Comparison of ENCODE assay signal across 1 cellular context in the genomic region with DNA sequence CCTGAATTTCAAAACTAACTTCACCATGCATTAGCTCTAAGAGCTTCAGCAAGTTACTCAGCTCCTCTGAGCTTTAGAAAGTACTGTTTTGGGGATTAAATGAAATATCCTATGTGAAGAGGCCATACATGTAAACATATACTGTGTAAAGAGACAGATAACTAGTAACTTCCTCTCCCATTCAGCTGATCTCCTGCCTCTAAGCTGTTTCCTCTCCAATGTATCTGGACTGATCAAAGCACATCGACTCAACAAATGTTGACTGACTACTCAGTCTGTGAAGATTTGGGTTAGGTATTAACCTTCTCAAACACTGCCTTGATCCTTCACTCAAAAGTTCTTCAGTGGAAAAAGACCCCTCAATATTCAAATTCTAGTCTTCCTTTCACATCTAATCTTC.
A peak's percentile ranks its signal among the peaks of the same experiment; 100 is the strongest.
TF ChIP-seq lines count a peak whose summit lies in the region.

No MANE protein-coding gene starts in this region.

TF ChIP-seq in HepG2, 621 proteins besides CTCF, POLR2A, EP300 and RAD21 (continued from another document):
- TF ChIP-seq SOX13 (IDR thresholded peaks at IDR 0.05), result no peak
- TF ChIP-seq SOX13 (CRISPR knock-in tag; conservative IDR thresholded peaks at IDR 0.05 in 1 of 2, IDR thresholded peaks at IDR 0.05 in 1 of 2), result peak in 1 of 2 experiments; percentile 32; a peak in 1 of 4 replicates
- TF ChIP-seq, protein P1, sequence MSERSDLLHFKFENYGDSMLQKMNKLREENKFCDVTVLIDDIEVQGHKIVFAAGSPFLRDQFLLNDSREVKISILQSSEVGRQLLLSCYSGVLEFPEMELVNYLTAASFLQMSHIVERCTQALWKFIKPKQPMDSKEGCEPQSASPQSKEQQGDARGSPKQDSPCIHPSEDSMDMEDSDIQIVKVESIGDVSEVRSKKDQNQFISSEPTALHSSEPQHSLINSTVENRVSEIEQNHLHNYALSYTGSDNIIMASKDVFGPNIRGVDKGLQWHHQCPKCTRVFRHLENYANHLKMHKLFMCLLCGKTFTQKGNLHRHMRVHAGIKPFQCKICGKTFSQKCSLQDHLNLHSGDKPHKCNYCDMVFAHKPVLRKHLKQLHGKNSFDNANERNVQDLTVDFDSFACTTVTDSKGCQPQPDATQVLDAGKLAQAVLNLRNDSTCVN (CRISPR knock-in tag; IDR thresholded peaks at IDR 0.05; ENCODE audit: borderline replicate concordance), result no peak
- 0 out of 2 replicates have a peak, but pooled peaks have one; percentile 23 for TF ChIP-seq GATAD2A (CRISPR knock-in tag; IDR thresholded peaks at IDR 0.05)
- TF ChIP-seq PITX1 (CRISPR knock-in tag; IDR thresholded peaks at IDR 0.05), result peak; percentile 91
- no peak for TF ChIP-seq MAFG (CRISPR knock-in tag; IDR thresholded peaks at IDR 0.05)
- TF ChIP-seq SALL1 (CRISPR knock-in tag; IDR thresholded peaks at IDR 0.05), result peak; percentile 22; the same call in 1 of the 2 replicates
- TF ChIP-seq HDAC2 (CRISPR knock-in tag; IDR thresholded peaks at IDR 0.05), result peak; percentile 47; the same call in 1 of the 2 replicates
- TF ChIP-seq RBM22 (optimal IDR thresholded peaks at IDR 0.05; ENCODE audit: low read length), result no peak
- no peak for TF ChIP-seq PHF21A (CRISPR knock-in tag; IDR thresholded peaks at IDR 0.05)
- no peak for TF ChIP-seq MTF2 (CRISPR knock-in tag; IDR thresholded peaks at IDR 0.05; ENCODE audit: borderline replicate concordance)
- TF ChIP-seq NFIC (IDR thresholded peaks at IDR 0.05; ENCODE audit: low read length), result peak; percentile 57; the same call in 1 of the 2 replicates
- TF ChIP-seq, protein P2, sequence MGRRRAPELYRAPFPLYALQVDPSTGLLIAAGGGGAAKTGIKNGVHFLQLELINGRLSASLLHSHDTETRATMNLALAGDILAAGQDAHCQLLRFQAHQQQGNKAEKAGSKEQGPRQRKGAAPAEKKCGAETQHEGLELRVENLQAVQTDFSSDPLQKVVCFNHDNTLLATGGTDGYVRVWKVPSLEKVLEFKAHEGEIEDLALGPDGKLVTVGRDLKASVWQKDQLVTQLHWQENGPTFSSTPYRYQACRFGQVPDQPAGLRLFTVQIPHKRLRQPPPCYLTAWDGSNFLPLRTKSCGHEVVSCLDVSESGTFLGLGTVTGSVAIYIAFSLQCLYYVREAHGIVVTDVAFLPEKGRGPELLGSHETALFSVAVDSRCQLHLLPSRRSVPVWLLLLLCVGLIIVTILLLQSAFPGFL (CRISPR knock-in tag; IDR thresholded peaks at IDR 0.05), result no peak
- TF ChIP-seq KLF11 (CRISPR knock-in tag; IDR thresholded peaks at IDR 0.05), result no peak
- TF ChIP-seq ARID2 (CRISPR knock-in tag; IDR thresholded peaks at IDR 0.05; ENCODE audit: borderline replicate concordance), result no peak
- TF ChIP-seq, protein P3, sequence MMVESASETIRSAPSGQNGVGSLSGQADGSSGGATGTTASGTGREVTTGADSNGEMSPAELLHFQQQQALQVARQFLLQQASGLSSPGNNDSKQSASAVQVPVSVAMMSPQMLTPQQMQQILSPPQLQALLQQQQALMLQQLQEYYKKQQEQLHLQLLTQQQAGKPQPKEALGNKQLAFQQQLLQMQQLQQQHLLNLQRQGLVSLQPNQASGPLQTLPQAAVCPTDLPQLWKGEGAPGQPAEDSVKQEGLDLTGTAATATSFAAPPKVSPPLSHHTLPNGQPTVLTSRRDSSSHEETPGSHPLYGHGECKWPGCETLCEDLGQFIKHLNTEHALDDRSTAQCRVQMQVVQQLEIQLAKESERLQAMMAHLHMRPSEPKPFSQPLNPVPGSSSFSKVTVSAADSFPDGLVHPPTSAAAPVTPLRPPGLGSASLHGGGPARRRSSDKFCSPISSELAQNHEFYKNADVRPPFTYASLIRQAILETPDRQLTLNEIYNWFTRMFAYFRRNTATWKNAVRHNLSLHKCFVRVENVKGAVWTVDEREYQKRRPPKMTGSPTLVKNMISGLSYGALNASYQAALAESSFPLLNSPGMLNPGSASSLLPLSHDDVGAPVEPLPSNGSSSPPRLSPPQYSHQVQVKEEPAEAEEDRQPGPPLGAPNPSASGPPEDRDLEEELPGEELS (CRISPR knock-in tag; IDR thresholded peaks at IDR 0.05), result no peak
